Comparison of ENCODE assay signal across 8 cellular contexts in genomic region chr12:4037747-4038312, GRCh38.
DNase-seq lines count a peak whose midpoint lies in the region; ATAC-seq, FAIRE-seq and TF ChIP-seq lines count a peak whose summit lies in the region.

No MANE protein-coding gene starts in this region.

- DNase-seq in HCT116 (ENCODE audit: low read depth, low spot score): no peak
- peak; percentile 35 for DNase-seq in hepatic stellate cell (ENCODE audit: low spot score)
- DNase-seq in stimulated activated CD8-positive, alpha-beta memory T cell treated with anti-CD3 and anti-CD28 coated beads, Interleukin-4, amount 100 ng/mL, for 48 hours: peak; percentile 37
- DNase-seq in NCI-H2107 treated with DMSO at 0.1 percent for 48 hours (lab: John Stamatoyannopoulos, UW; ENCODE audit: unreplicated experiment): no peak
- DNase-seq in germinal center (ENCODE audit: low spot score): no peak

- POLR2A ChIA-PET in HCT116 (lab: Charles Lee): no interaction called here

- peaks cover 60% of the 10 kb centered on the region for H3K27me3 ChIP-seq in HCT116 (ENCODE audit: insufficient read depth, low read length)

- RAD21 ChIA-PET in HCT116 (lab: Charles Lee; ENCODE audit: low non-redundant PET in 1 of 2, low total read pairs in 2 of 2, uncharacterized antibody in 2 of 2, unreplicated experiment in 2 of 2): interaction anchor here in 1 of 2 experiments (1.5 kb wide), 2 partner anchors 152 to 239 kb away, joined by 5 read pairs; no protein-coding TSS in a partner anchor

- CTCF ChIA-PET in HCT116 (lab: Charles Lee): interaction anchor here (0.7 to 2.9 kb wide), 9 partner anchors 40 to 239 kb away, joined by 3 to 36 read pairs (median 6); no protein-coding TSS in a partner anchor

- H3K9me2 ChIP-seq in HCT116 (ENCODE audit: insufficient read depth): no peaks in the 10 kb centered on the region

- no peaks in the 10 kb centered on the region for H3K9me3 ChIP-seq in HCT116 (ENCODE audit: control insufficient read depth in 1 of 2, insufficient read depth in 1 of 2, low read depth in 1 of 2, low read length in 2 of 2)

- peak; percentile 9 for FAIRE-seq in TTC549 (lab: Jason Lieb, UNC)

- H3K79me2 ChIP-seq in HCT116 (ENCODE audit: insufficient read depth, low read length): no peaks in the 10 kb centered on the region

- no peak overlapping the region for H3K9ac ChIP-seq in HCT116 (ENCODE audit: low read length)

- peak; percentile 71 for TF ChIP-seq RAD21 in HCT116 (IDR thresholded peaks at IDR 0.05; ENCODE audit: low read depth)

- H3K27ac ChIP-seq in C4-2B (no peak overlapping the region), HCT116 (ENCODE audit: low read depth, low read length) (no peak overlapping the region)

- no peak overlapping the region for H3K4me2 ChIP-seq in HCT116 (ENCODE audit: low read length)

- ATAC-seq in HCT116 (peak; percentile 54; the same call in 1 of the 2 replicates), GM21786 (IDR thresholded peaks at IDR 0.05; ENCODE audit: unreplicated experiment) (no peak)

- no peaks in the 10 kb centered on the region for H3K4me1 ChIP-seq in HCT116 (ENCODE audit: control insufficient read depth in 1 of 2, insufficient read depth in 2 of 2, low read length in 2 of 2)

- no peak overlapping the region for H3K4me3 ChIP-seq in HCT116 (replicated peaks in 1 of 2; ENCODE audit: low read depth in 1 of 2, low read length in 2 of 2)

- TF ChIP-seq POLR2A in HCT116 (IDR thresholded peaks at IDR 0.05; ENCODE audit: borderline replicate concordance, extremely low read depth, insufficient read depth, insufficient read length): no peak

- TF ChIP-seq CTCF in C4-2B (conservative IDR thresholded peaks at IDR 0.05): peak; percentile 81
- TF ChIP-seq CTCF in HCT116 (IDR thresholded peaks at IDR 0.05 in 2 of 3, conservative IDR thresholded peaks at IDR 0.05 in 1 of 3; ENCODE audit: borderline replicate concordance in 1 of 3, insufficient read depth in 1 of 3, low read depth in 2 of 3, low read length in 2 of 3): peak; percentile 67 to 76 (median 73)

- no peaks in the 10 kb centered on the region for H4K20me1 ChIP-seq in HCT116 (ENCODE audit: insufficient read depth)

- H3K36me3 ChIP-seq in HCT116 (ENCODE audit: control insufficient read depth in 1 of 2, insufficient read depth in 2 of 2, low read length in 2 of 2): no peaks in the 10 kb centered on the region

- no TSS peak for BruUV-seq in HCT116 (replicated peaks; lab: Mats Ljungman, UMichigan)

- intact Hi-C loops in HCT116 (cut with micrococcal nuclease): loop anchor here (1.0 to 5.0 kb wide), 3 partner anchors 43 to 239 kb away; no protein-coding TSS in a partner anchor

- H2AFZ ChIP-seq in HCT116 (ENCODE audit: low read depth, low read length, poor library complexity, severe bottlenecking): no peak overlapping the region

TF ChIP-seq in HCT116, 20 proteins besides CTCF, POLR2A, EP300 and RAD21:
- TF ChIP-seq SP1 (IDR thresholded peaks at IDR 0.05; ENCODE audit: low read depth) (no peak), ZBTB33 (IDR thresholded peaks at IDR 0.05; ENCODE audit: extremely low read depth, insufficient replicate concordance, low read length) (no peak), EGR1 (IDR thresholded peaks at IDR 0.05; ENCODE audit: low read depth) (no peak)
TF ChIP-seq in HCT116: peak in this region for 0.

Comparison
In these comparisons a context has a peak if more than half of its experiments do, and no peak if none do; other contexts are left out.
1. DNase-seq: peak in hepatic stellate cell (single experiment) and stimulated activated CD8-positive, alpha-beta memory T cell treated with anti-CD3 and anti-CD28 coated beads, Interleukin-4, amount 100 ng/mL, for 48 hours (single experiment); none in HCT116 (single experiment), NCI-H2107 treated with DMSO at 0.1 percent for 48 hours (single experiment) and germinal center (single experiment).